11 cellular contexts compared by ENCODE assay signal in the genomic region with DNA sequence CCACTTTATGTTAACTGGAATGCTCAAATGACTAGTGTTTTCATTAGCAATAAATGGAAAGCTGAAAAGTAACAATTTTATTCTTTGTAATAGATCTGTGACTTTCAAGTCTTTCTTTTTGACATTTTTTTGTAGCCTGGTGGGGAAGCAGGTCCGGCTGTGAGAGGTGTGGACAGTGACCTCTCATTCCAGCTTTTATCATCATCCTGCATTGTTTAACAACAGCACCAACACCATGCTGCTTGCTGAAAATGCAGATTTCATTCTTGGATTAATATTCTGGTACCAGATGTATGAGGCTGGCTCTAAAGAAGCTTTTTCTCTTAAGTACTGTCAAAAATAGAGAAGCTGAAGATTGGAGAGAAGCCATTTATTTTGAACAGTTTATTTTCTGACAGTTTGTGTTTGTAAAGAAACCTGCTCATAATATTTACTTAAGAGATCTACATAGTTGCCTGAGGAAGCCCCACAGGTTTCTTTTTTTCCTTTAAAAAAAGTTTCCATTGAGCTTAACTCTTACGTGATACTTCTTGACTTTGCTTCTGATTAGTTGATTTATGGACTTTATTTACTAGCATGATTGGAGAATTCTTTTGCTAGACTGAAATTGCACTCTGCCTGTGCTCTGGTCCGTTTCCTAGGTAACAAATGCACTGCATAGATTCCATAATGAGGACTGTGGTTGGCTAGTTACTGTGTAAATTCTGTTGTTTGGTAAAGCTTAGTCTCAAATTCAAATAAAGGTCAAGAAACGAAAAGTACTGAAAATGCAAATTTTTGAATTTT. TPM values are rescaled to one million over a fixed set of nuclear protein-coding genes. Genes with fewer than 3 reads are reported as not detected.
DNase-seq lines count a peak whose midpoint lies in the region; ATAC-seq and TF ChIP-seq lines count a peak whose summit lies in the region.
"Had no signal": no experiment of that assay in that cellular context is flagged by ENCODE, and none has a peak within 500 bp of the region (broad histone marks: within the 10 kb centered on the region; RNA-seq: fewer than 3 reads in every experiment).

No MANE protein-coding gene starts in this region.

- ATAC-seq in GM21381 (IDR thresholded peaks at IDR 0.05; ENCODE audit: unreplicated experiment), result no peak
- no peak for ATAC-seq in GM19452 (IDR thresholded peaks at IDR 0.05; ENCODE audit: unreplicated experiment)
- ATAC-seq: left lung had no signal

- H3K4me3 ChIP-seq in dorsolateral prefrontal cortex, result peak overlapping the region in 46 of 59 donors; percentile 1 to 93 (median 76)
- H3K4me3 ChIP-seq: left lung had no signal

- TF ChIP-seq CTCF in dorsolateral prefrontal cortex (IDR thresholded peaks at IDR 0.05 in 54 of 56, conservative IDR thresholded peaks at IDR 0.05 in 2 of 56; ENCODE audit: low read depth in 1 of 56, partially characterized antibody in 56 of 56), result no peak

- DNase-seq in DMS 273 (lab: John Stamatoyannopoulos, UW; ENCODE audit: unreplicated experiment), result peak; percentile 31
- no peak for DNase-seq in DMS 273 treated with DMSO at 0.1 percent for 48 hours (lab: John Stamatoyannopoulos, UW)
- DNase-seq in NCI-H2227 treated with DMSO at 0.1 percent for 48 hours (lab: John Stamatoyannopoulos, UW), result peak; percentile 28
- DNase-seq in dorsolateral prefrontal cortex, result no peak
- DNase-seq in renal cortical epithelial cell (ENCODE audit: low read depth), result peak; percentile 34
- no peak for DNase-seq in posterior vena cava (ENCODE audit: low spot score)
- DNase-seq: activated T-cell treated with anti-CD3 and anti-CD28 coated beads, Interleukin-2, amount 50 U/mL, for 24 hours; left lung; WERI-Rb-1 had no signal

- intact Hi-C loops in dorsolateral prefrontal cortex (cut with DNase I) (loop anchor here (5.0 to 10.0 kb wide), 6 partner anchors 43 to 227 kb away; a partner anchor contains a TSS), posterior vena cava (cut with DNase I) (no loop called here)

- no peaks in the 10 kb centered on the region for H3K27me3 ChIP-seq in dorsolateral prefrontal cortex
- H3K27me3 ChIP-seq: left lung had no signal

- peak overlapping the region in 58 of 59 donors; percentile 47 to 93 (median 86) for H3K27ac ChIP-seq in dorsolateral prefrontal cortex
- H3K27ac ChIP-seq: left lung, WERI-Rb-1 had no signal

RNA-seq across cellular contexts. Expression of a gene that starts 3.4 kb away (rescaled TPM):
- total RNA-seq in dorsolateral prefrontal cortex, result 10 to 100 TPM; 12.9 to 46.2 (median 27.1) TPM
- 4.2 and 21.8 TPM in 2 replicates for total RNA-seq in renal cortical epithelial cell
- total RNA-seq in posterior vena cava, result 1 to 10 TPM; 4.5 to 5.8 TPM

Comparison
In these comparisons a context has a peak if more than half of its experiments do, and no peak if none do; other contexts are left out.
1. DNase-seq: peak in DMS 273 (single experiment), NCI-H2227 treated with DMSO at 0.1 percent for 48 hours (single experiment) and renal cortical epithelial cell (single experiment); none in DMS 273 treated with DMSO at 0.1 percent for 48 hours (single experiment), dorsolateral prefrontal cortex (0 of 10) and posterior vena cava (single experiment).
2. intact Hi-C loops: an anchor here in dorsolateral prefrontal cortex (5.0 to 10.0 kb wide); none called in posterior vena cava.